ENCODE assay signal across 8 cellular contexts in the genomic region with DNA sequence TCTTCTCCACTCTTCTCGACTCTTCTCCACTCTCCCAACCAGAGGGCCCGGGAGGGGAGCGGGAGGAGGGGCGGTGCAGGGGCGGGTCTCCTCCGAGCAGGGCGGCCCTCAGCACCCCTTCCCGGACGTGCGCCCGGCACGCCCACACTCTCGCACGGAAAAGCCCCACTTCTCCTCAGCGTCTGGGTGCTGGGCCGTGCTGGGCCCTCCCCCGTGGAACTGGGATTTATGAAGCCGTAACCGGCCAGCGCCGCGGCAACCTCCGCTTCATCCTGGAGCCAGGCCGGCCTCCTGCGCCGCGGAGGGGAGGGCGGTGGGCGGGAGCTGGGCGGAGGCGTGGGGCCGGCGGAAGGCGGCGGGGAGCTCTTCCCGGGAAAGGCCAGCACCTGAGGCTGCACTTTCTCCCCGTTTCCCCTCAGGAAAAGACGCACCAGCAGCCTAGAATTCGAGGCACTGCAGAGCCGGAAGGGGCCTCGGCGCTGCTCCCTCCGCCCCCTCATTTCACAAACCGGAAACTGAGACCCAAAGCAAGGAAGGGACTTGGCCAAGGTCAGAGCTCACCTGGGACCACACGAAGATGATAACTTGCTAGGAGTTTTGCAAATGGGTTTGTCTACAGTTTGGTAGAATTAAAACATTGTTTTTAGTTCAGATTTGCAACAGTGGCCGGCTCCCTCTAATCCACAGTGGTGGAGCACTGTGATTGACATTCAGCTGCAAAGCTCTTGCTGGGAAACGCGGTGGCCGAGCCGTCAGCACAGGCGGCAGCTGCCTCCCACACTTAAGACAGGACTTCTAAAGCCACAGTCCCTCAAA. TPM values are rescaled to one million over a fixed set of nuclear protein-coding genes. Genes with fewer than 3 reads are reported as not detected.
DNase-seq lines count a peak whose midpoint lies in the region; ATAC-seq, FAIRE-seq and TF ChIP-seq lines count a peak whose summit lies in the region.

No MANE protein-coding gene starts in this region.

- H3K27me3 Mint-ChIP-seq in activated T-helper 2 cell treated with anti-CD3 and anti-CD28 coated beads, Interferon-gamma antibody, Interleukin-2, Interleukin-4, amounts not matched to agents 10 μg/mL and 5 μg/mL and 100 μg/mL, durations not matched to agents 14 hours and 24 hours and 36 hours (ENCODE audit: low read depth): no peaks in the 10 kb centered on the region
- H3K27me3 Mint-ChIP-seq in neural crest cell (ENCODE audit: low read depth): peaks cover 64% of the 10 kb centered on the region

- H3K36me3 Mint-ChIP-seq in activated T-helper 2 cell treated with anti-CD3 and anti-CD28 coated beads, Interferon-gamma antibody, Interleukin-2, Interleukin-4, amounts not matched to agents 10 μg/mL and 5 μg/mL and 100 μg/mL, durations not matched to agents 14 hours and 24 hours and 36 hours (ENCODE audit: low read depth): peaks cover 2% of the 10 kb centered on the region
- H3K36me3 Mint-ChIP-seq in neural crest cell (ENCODE audit: low read depth): no peaks in the 10 kb centered on the region

- ATAC-seq in HG02852 (IDR thresholded peaks at IDR 0.05; ENCODE audit: unreplicated experiment): peak; percentile 69

- no peaks in the 10 kb centered on the region for H3K9me3 Mint-ChIP-seq in activated T-helper 2 cell treated with anti-CD3 and anti-CD28 coated beads, Interferon-gamma antibody, Interleukin-2, Interleukin-4, amounts not matched to agents 10 μg/mL and 5 μg/mL and 100 μg/mL, durations not matched to agents 14 hours and 24 hours and 36 hours
- no peaks in the 10 kb centered on the region for H3K9me3 Mint-ChIP-seq in neural crest cell

- TF ChIP-seq CTCF in GM13976 (IDR thresholded peaks at IDR 0.05; ENCODE audit: borderline replicate concordance, control extremely low read depth, extremely low read depth, insufficient read depth, missing control alignments) (no peak), neural crest cell (conservative IDR thresholded peaks at IDR 0.05) (no peak), tibial nerve (IDR thresholded peaks at IDR 0.05) (no peak)

- no peak for FAIRE-seq in RCC 7860 (lab: Jason Lieb, UNC)

- H3K9me3 ChIP-seq in tibial nerve: no peaks in the 10 kb centered on the region

- in situ Hi-C loops in GM13976 (cut with MboI; ENCODE audit: low sequenced_read_pairs, unreplicated experiment): no loop called here

- H3K4me3 ChIP-seq in tibial nerve: peak overlapping the region; percentile 57 to 75 (median 70)

- H3K36me3 ChIP-seq in tibial nerve: no peaks in the 10 kb centered on the region

- H3K27me3 ChIP-seq in tibial nerve: no peaks in the 10 kb centered on the region

- H3K4me1 Mint-ChIP-seq in activated T-helper 2 cell treated with anti-CD3 and anti-CD28 coated beads, Interferon-gamma antibody, Interleukin-2, Interleukin-4, amounts not matched to agents 10 μg/mL and 5 μg/mL and 100 μg/mL, durations not matched to agents 14 hours and 24 hours and 36 hours (ENCODE audit: low read depth): peaks cover 37% of the 10 kb centered on the region
- H3K4me1 Mint-ChIP-seq in neural crest cell: peaks cover 61% of the 10 kb centered on the region

- WGBS in tibial nerve, 2 donors: 0% methylated on average over 32 to 48 of the region's 51 CpGs

- intact Hi-C loops in activated T-helper 2 cell treated with anti-CD3 and anti-CD28 coated beads, Interferon-gamma antibody, Interleukin-2, Interleukin-4, amounts not matched to agents 10 μg/mL and 5 μg/mL and 100 μg/mL, durations not matched to agents 14 hours and 24 hours and 36 hours (cut with micrococcal nuclease): loop anchor here (1.0 to 10.0 kb wide), 4 partner anchors 32 to 188 kb away; a partner anchor contains a TSS

- TF ChIP-seq POLR2A in tibial nerve (IDR thresholded peaks at IDR 0.05): peak in 1 of 2 donors; percentile 61

- DNase-seq in GM13976 (ENCODE audit: low spot score) (peak; percentile 65), NCI-H510A treated with DMSO at 0.1 percent for 48 hours (lab: John Stamatoyannopoulos, UW) (peak; percentile 77), fibroblast of the conjunctiva (ENCODE audit: low read depth) (peak; percentile 17), neural crest cell (ENCODE audit: low read depth, low spot score) (peak; percentile 41), tibial nerve (ENCODE audit: low spot score in 2 of 2) (peak; percentile 58 to 72), RCC 7860 (ENCODE audit: low spot score) (no peak)
- peak; percentile 55 for DNase-seq in activated T-helper 2 cell treated with anti-CD3 and anti-CD28 coated beads, Interferon-gamma antibody, Interleukin-2, Interleukin-4, amounts not matched to agents 10 μg/mL and 5 μg/mL and 100 μg/mL, durations not matched to agents 14 hours and 24 hours and 36 hours (ENCODE audit: low spot score)

- peak overlapping the region; percentile 85 for H3K4me3 Mint-ChIP-seq in activated T-helper 2 cell treated with anti-CD3 and anti-CD28 coated beads, Interferon-gamma antibody, Interleukin-2, Interleukin-4, amounts not matched to agents 10 μg/mL and 5 μg/mL and 100 μg/mL, durations not matched to agents 14 hours and 24 hours and 36 hours (ENCODE audit: low read depth)
- H3K4me3 Mint-ChIP-seq in neural crest cell: peak overlapping the region; percentile 84

- peak in 1 of 2 donors; percentile 90 for TF ChIP-seq EP300 in tibial nerve (IDR thresholded peaks at IDR 0.05)

- H3K27ac Mint-ChIP-seq in activated T-helper 2 cell treated with anti-CD3 and anti-CD28 coated beads, Interferon-gamma antibody, Interleukin-2, Interleukin-4, amounts not matched to agents 10 μg/mL and 5 μg/mL and 100 μg/mL, durations not matched to agents 14 hours and 24 hours and 36 hours: peak overlapping the region; percentile 89
- peak overlapping the region; percentile 39 for H3K27ac Mint-ChIP-seq in neural crest cell (ENCODE audit: unreplicated experiment)

- peaks cover 0 to 59% (median 14%) of the 10 kb centered on the region in 4 donors for H3K4me1 ChIP-seq in tibial nerve

- H3K27ac ChIP-seq in tibial nerve: peak overlapping the region; percentile 82 to 95 (median 86)

RNA-seq across cellular contexts. Expression of a gene that starts 31.6 kb away (rescaled TPM):
- total RNA-seq in activated T-helper 2 cell treated with anti-CD3 and anti-CD28 coated beads, Interferon-gamma antibody, Interleukin-2, Interleukin-4, amounts not matched to agents 10 μg/mL and 5 μg/mL and 100 μg/mL, durations not matched to agents 14 hours and 24 hours and 36 hours: 2.4 and 3.4 TPM in 2 replicates
- 98.6 and 99.9 TPM in 2 replicates for total RNA-seq in neural crest cell
- total RNA-seq in tibial nerve: 100 to 1,000 TPM in 2 of 4 donors, 10 to 100 TPM in 2; 60.9 to 124 (median 96.5) TPM

Comparison
In these comparisons a context has a peak if more than half of its experiments do, and no peak if none do; other contexts are left out.
1. RNA of a gene that starts 31.6 kb away (total RNA-seq): 60.9 to 124 TPM in tibial nerve and 98.6 to 99.9 TPM in neural crest cell; 2.4 to 3.4 TPM in activated T-helper 2 cell treated with anti-CD3 and anti-CD28 coated beads, Interferon-gamma antibody, Interleukin-2, Interleukin-4, amounts not matched to agents 10 μg/mL and 5 μg/mL and 100 μg/mL, durations not matched to agents 14 hours and 24 hours and 36 hours; every median in the first group is over 10 times any median in the second.